1 cellular context compared by ENCODE assay signal in the genomic region with DNA sequence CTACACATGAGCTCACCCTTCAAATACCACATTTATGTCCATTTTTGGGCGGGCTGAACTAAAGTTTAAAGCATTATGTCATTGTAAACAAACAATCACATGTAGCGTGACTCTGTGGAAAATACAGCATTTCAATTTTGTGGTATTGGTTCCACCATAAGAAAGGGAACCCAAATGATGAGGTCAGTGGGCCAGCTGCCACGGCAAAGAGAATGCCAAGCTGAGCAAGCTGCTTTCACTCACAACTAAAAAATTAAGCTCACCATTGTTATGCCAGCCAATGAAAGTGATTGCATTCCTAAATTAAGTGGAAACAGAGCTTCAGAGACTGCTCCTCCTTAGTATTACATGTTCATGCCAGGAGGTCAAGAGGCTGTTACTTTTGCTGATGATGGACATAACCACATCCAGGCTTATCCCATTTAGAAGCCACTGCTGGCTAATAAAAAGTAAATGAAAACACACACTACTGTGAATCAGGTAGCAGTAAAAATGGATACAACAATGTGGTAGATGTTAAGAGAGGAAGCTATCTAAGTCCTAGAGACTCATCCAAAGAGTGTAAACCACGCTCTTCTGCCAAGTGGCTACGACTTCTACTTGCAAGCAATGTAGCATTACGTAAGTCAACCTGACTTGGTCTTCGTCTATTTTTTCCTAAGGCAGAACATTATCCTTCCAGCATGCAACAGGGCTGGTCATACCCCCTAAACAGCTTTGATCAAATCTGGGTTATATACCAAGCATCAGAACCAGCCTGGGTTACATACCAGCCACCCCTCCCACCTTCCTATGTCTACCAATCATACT.
TF ChIP-seq lines count a peak whose summit lies in the region.

No MANE protein-coding gene starts in this region.

TF ChIP-seq in HEK293, 187 proteins besides CTCF, POLR2A, EP300 and RAD21 (continued from another document and continues in another):
- TF ChIP-seq, protein P1, sequence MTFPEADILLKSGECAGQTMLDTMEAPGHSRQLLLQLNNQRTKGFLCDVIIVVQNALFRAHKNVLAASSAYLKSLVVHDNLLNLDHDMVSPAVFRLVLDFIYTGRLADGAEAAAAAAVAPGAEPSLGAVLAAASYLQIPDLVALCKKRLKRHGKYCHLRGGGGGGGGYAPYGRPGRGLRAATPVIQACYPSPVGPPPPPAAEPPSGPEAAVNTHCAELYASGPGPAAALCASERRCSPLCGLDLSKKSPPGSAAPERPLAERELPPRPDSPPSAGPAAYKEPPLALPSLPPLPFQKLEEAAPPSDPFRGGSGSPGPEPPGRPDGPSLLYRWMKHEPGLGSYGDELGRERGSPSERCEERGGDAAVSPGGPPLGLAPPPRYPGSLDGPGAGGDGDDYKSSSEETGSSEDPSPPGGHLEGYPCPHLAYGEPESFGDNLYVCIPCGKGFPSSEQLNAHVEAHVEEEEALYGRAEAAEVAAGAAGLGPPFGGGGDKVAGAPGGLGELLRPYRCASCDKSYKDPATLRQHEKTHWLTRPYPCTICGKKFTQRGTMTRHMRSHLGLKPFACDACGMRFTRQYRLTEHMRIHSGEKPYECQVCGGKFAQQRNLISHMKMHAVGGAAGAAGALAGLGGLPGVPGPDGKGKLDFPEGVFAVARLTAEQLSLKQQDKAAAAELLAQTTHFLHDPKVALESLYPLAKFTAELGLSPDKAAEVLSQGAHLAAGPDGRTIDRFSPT (tag by site-specific recombination; IDR thresholded peaks at IDR 0.05) = peak; percentile 70
- TF ChIP-seq ZBTB8A (tag by site-specific recombination; IDR thresholded peaks at IDR 0.05) = peak; percentile 1; the same call in 1 of the 2 replicates
- no peak for TF ChIP-seq ZNF155 (tag by site-specific recombination; IDR thresholded peaks at IDR 0.05)
- TF ChIP-seq, protein P2, sequence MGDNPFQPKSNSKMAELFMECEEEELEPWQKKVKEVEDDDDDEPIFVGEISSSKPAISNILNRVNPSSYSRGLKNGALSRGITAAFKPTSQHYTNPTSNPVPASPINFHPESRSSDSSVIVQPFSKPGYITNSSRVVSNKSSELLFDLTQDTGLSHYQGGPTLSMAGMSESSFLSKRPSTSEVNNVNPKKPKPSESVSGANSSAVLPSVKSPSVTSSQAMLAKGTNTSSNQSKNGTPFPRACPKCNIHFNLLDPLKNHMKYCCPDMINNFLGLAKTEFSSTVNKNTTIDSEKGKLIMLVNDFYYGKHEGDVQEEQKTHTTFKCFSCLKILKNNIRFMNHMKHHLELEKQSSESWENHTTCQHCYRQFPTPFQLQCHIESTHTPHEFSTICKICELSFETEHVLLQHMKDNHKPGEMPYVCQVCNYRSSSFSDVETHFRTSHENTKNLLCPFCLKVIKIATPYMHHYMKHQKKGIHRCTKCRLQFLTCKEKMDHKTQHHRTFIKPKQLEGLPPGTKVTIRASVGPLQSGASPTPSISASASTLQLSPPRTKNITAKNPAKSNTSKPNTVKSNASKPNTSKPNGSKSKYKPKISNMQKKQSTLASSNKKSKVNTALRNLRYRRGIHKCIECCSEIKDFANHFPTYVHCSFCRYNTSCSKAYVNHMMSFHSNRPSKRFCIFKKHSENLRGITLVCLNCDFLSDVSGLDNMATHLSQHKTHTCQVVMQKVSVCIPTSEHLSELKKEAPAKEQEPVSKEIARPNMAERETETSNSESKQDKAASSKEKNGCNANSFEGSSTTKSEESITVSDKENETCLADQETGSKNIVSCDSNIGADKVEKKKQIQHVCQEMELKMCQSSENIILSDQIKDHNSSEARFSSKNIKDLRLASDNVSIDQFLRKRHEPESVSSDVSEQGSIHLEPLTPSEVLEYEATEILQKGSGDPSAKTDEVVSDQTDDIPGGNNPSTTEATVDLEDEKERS (tag by site-specific recombination; IDR thresholded peaks at IDR 0.05) = no peak
- no peak for TF ChIP-seq ZNF521 (tag by site-specific recombination; IDR thresholded peaks at IDR 0.05)
- TF ChIP-seq OVOL3 (tag by site-specific recombination; IDR thresholded peaks at IDR 0.05) = peak; percentile 80
- TF ChIP-seq ZNF132 (tag by site-specific recombination; IDR thresholded peaks at IDR 0.05; ENCODE audit: borderline replicate concordance) = no peak
- TF ChIP-seq ZFP37 (tag by site-specific recombination; IDR thresholded peaks at IDR 0.05) = no peak
- TF ChIP-seq ZNF19 (tag by site-specific recombination; IDR thresholded peaks at IDR 0.05; ENCODE audit: low read depth) = no peak
- TF ChIP-seq ZNF138 (tag by site-specific recombination; IDR thresholded peaks at IDR 0.05; ENCODE audit: borderline replicate concordance) = no peak
- TF ChIP-seq ZNF114 (tag by site-specific recombination; IDR thresholded peaks at IDR 0.05) = no peak
- TF ChIP-seq ZSCAN23 (tag by site-specific recombination; IDR thresholded peaks at IDR 0.05) = no peak
- no peak for TF ChIP-seq ZNF211 (tag by site-specific recombination; IDR thresholded peaks at IDR 0.05; ENCODE audit: low read depth)
- 0 out of 2 replicates have a peak, but pooled peaks have one; percentile 37 for TF ChIP-seq ZNF391 (tag by site-specific recombination; IDR thresholded peaks at IDR 0.05; ENCODE audit: borderline replicate concordance, low read depth)
- no peak for TF ChIP-seq ZNF239 (tag by site-specific recombination; IDR thresholded peaks at IDR 0.05)
- TF ChIP-seq KLF7 (tag by site-specific recombination; IDR thresholded peaks at IDR 0.05; ENCODE audit: borderline replicate concordance) = no peak; the same call in 1 of the 2 replicates
- TF ChIP-seq ZNF621 (tag by site-specific recombination; IDR thresholded peaks at IDR 0.05) = no peak
- TF ChIP-seq ZNF2 (tag by site-specific recombination; IDR thresholded peaks at IDR 0.05) = no peak
- 0 out of 2 replicates have a peak, but pooled peaks have one; percentile 55 for TF ChIP-seq IKZF3 (tag by site-specific recombination; IDR thresholded peaks at IDR 0.05)
- TF ChIP-seq BCL11A (tag by site-specific recombination; IDR thresholded peaks at IDR 0.05; ENCODE audit: low read depth) = no peak
- TF ChIP-seq ZNF830 (tag by site-specific recombination; IDR thresholded peaks at IDR 0.05; ENCODE audit: low read depth) = no peak
- TF ChIP-seq, protein P3, sequence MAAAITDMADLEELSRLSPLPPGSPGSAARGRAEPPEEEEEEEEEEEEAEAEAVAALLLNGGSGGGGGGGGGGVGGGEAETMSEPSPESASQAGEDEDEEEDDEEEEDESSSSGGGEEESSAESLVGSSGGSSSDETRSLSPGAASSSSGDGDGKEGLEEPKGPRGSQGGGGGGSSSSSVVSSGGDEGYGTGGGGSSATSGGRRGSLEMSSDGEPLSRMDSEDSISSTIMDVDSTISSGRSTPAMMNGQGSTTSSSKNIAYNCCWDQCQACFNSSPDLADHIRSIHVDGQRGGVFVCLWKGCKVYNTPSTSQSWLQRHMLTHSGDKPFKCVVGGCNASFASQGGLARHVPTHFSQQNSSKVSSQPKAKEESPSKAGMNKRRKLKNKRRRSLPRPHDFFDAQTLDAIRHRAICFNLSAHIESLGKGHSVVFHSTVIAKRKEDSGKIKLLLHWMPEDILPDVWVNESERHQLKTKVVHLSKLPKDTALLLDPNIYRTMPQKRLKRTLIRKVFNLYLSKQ (tag by site-specific recombination; IDR thresholded peaks at IDR 0.05; ENCODE audit: borderline replicate concordance) = no peak
- TF ChIP-seq REPIN1 (tag by site-specific recombination; IDR thresholded peaks at IDR 0.05; ENCODE audit: low read depth) = no peak
- no peak for TF ChIP-seq ZNF658 (tag by site-specific recombination; IDR thresholded peaks at IDR 0.05)
- 0 out of 2 replicates have a peak, but pooled peaks have one; percentile 7 for TF ChIP-seq ZNF654 (tag by site-specific recombination; IDR thresholded peaks at IDR 0.05; ENCODE audit: low read depth)
- peak; percentile 39; the same call in 1 of the 2 replicates for TF ChIP-seq ZNF600 (tag by site-specific recombination; IDR thresholded peaks at IDR 0.05)
- no peak for TF ChIP-seq ZNF223 (tag by site-specific recombination; IDR thresholded peaks at IDR 0.05)
- TF ChIP-seq ZNF514 (tag by site-specific recombination; IDR thresholded peaks at IDR 0.05) = no peak
- TF ChIP-seq, protein P4, sequence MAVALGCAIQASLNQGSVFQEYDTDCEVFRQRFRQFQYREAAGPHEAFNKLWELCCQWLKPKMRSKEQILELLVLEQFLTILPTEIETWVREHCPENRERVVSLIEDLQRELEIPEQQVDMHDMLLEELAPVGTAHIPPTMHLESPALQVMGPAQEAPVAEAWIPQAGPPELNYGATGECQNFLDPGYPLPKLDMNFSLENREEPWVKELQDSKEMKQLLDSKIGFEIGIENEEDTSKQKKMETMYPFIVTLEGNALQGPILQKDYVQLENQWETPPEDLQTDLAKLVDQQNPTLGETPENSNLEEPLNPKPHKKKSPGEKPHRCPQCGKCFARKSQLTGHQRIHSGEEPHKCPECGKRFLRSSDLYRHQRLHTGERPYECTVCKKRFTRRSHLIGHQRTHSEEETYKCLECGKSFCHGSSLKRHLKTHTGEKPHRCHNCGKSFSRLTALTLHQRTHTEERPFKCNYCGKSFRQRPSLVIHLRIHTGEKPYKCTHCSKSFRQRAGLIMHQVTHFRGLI (tag by site-specific recombination; IDR thresholded peaks at IDR 0.05) = no peak
- no peak for TF ChIP-seq ZIC2 (tag by site-specific recombination; IDR thresholded peaks at IDR 0.05)
- peak; percentile 96 for TF ChIP-seq ZNF843 (tag by site-specific recombination; IDR thresholded peaks at IDR 0.05)
- TF ChIP-seq, protein P5, sequence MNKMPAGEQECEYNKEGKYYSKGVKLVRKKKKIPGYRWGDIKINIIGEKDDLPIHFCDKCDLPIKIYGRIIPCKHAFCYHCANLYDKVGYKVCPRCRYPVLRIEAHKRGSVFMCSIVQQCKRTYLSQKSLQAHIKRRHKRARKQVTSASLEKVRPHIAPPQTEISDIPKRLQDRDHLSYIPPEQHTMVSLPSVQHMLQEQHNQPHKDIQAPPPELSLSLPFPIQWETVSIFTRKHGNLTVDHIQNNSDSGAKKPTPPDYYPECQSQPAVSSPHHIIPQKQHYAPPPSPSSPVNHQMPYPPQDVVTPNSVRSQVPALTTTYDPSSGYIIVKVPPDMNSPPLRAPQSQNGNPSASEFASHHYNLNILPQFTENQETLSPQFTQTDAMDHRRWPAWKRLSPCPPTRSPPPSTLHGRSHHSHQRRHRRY (tag by site-specific recombination; IDR thresholded peaks at IDR 0.05) = no peak
- TF ChIP-seq, protein P6, sequence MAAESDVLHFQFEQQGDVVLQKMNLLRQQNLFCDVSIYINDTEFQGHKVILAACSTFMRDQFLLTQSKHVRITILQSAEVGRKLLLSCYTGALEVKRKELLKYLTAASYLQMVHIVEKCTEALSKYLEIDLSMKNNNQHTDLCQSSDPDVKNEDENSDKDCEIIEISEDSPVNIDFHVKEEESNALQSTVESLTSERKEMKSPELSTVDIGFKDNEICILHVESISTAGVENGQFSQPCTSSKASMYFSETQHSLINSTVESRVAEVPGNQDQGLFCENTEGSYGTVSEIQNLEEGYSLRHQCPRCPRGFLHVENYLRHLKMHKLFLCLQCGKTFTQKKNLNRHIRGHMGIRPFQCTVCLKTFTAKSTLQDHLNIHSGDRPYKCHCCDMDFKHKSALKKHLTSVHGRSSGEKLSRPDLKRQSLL (tag by site-specific recombination; IDR thresholded peaks at IDR 0.05) = no peak
- TF ChIP-seq ZNF350 (tag by site-specific recombination; IDR thresholded peaks at IDR 0.05) = no peak
- TF ChIP-seq OSR2 (tag by site-specific recombination; IDR thresholded peaks at IDR 0.05) = peak; percentile 98
- peak; percentile 20; the same call in 1 of the 2 replicates for TF ChIP-seq KLF16 (tag by site-specific recombination; IDR thresholded peaks at IDR 0.05)
- no peak for TF ChIP-seq ZNF202 (tag by site-specific recombination; IDR thresholded peaks at IDR 0.05; ENCODE audit: borderline replicate concordance)
- TF ChIP-seq ZBTB7A (tag by site-specific recombination; IDR thresholded peaks at IDR 0.05; ENCODE audit: low read depth) = peak; percentile 9; the same call in 1 of the 2 replicates
- TF ChIP-seq ZNF555 (tag by site-specific recombination; conservative IDR thresholded peaks at IDR 0.05) = no peak
- TF ChIP-seq ZNF596 (tag by site-specific recombination; IDR thresholded peaks at IDR 0.05) = 0 out of 2 replicates have a peak, but pooled peaks have one; percentile 29
- peak; percentile 82 for TF ChIP-seq ZNF24 (tag by site-specific recombination; IDR thresholded peaks at IDR 0.05)
- peak; percentile 57; the same call in 1 of the 2 replicates for TF ChIP-seq PRDM1 (tag by site-specific recombination; IDR thresholded peaks at IDR 0.05)
- TF ChIP-seq, protein P7, sequence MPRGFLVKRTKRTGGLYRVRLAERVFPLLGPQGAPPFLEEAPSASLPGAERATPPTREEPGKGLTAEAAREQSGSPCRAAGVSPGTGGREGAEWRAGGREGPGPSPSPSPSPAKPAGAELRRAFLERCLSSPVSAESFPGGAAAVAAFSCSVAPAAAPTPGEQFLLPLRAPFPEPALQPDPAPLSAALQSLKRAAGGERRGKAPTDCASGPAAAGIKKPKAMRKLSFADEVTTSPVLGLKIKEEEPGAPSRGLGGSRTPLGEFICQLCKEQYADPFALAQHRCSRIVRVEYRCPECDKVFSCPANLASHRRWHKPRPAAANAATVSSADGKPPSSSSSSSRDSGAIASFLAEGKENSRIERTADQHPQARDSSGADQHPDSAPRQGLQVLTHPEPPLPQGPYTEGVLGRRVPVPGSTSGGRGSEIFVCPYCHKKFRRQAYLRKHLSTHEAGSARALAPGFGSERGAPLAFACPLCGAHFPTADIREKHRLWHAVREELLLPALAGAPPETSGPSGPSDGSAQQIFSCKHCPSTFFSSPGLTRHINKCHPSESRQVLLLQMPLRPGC (tag by site-specific recombination; IDR thresholded peaks at IDR 0.05) = no peak
- TF ChIP-seq, protein P8, sequence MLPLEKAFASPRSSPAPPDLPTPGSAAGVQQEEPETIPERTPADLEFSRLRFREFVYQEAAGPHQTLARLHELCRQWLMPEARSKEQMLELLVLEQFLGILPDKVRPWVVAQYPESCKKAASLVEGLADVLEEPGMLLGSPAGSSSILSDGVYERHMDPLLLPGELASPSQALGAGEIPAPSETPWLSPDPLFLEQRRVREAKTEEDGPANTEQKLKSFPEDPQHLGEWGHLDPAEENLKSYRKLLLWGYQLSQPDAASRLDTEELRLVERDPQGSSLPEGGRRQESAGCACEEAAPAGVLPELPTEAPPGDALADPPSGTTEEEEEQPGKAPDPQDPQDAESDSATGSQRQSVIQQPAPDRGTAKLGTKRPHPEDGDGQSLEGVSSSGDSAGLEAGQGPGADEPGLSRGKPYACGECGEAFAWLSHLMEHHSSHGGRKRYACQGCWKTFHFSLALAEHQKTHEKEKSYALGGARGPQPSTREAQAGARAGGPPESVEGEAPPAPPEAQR (tag by site-specific recombination; IDR thresholded peaks at IDR 0.05) = no peak
- TF ChIP-seq, protein P9, sequence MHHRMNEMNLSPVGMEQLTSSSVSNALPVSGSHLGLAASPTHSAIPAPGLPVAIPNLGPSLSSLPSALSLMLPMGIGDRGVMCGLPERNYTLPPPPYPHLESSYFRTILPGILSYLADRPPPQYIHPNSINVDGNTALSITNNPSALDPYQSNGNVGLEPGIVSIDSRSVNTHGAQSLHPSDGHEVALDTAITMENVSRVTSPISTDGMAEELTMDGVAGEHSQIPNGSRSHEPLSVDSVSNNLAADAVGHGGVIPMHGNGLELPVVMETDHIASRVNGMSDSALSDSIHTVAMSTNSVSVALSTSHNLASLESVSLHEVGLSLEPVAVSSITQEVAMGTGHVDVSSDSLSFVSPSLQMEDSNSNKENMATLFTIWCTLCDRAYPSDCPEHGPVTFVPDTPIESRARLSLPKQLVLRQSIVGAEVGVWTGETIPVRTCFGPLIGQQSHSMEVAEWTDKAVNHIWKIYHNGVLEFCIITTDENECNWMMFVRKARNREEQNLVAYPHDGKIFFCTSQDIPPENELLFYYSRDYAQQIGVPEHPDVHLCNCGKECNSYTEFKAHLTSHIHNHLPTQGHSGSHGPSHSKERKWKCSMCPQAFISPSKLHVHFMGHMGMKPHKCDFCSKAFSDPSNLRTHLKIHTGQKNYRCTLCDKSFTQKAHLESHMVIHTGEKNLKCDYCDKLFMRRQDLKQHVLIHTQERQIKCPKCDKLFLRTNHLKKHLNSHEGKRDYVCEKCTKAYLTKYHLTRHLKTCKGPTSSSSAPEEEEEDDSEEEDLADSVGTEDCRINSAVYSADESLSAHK (tag by site-specific recombination; IDR thresholded peaks at IDR 0.05) = peak; percentile 75
- TF ChIP-seq ZNF626 (tag by site-specific recombination; IDR thresholded peaks at IDR 0.05) = no peak
